9 cellular contexts compared by ENCODE assay signal in the genomic region with DNA sequence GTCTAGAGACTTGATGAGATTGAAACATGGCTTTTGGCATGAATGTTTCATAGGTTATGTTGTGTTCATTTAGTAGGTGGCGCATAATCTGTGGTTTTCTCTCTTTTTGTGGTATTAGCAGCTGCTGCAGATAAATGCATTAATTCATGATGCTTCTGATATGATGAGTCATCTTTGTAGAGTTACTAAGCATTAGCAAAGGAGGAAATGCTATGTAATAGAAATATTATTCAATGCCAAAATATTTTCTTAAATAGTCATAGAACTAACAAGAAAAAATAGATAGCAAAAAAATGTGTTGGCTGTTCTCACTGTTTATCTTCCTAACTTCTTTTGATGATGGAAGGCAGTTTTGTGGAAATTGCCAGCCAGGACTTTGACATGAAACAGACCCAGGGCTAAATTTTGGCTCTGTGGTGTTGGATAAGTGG. TPM values are rescaled to one million over a fixed set of nuclear protein-coding genes. Genes with fewer than 3 reads are reported as not detected.
A peak's percentile ranks its signal among the peaks of the same experiment; 100 is the strongest.
DNase-seq lines count a peak whose midpoint lies in the region; ATAC-seq and TF ChIP-seq lines count a peak whose summit lies in the region.
"Had no signal": no experiment of that assay in that cellular context is flagged by ENCODE, and none has a peak within 500 bp of the region (broad histone marks: within the 10 kb centered on the region; RNA-seq: fewer than 3 reads in every experiment).

No MANE protein-coding gene starts in this region.

- H4K20me1 ChIP-seq in fibroblast of lung (ENCODE audit: control insufficient read depth, extremely low read depth, insufficient read depth, low read length) = no peaks in the 10 kb centered on the region

- H2AFZ ChIP-seq in fibroblast of lung (ENCODE audit: low read length) = no peak overlapping the region

- H3K9me3 ChIP-seq in SK-N-MC (ENCODE audit: low read depth, low read length) (no peaks in the 10 kb centered on the region; the same call in 1 of the 2 replicates), fibroblast of lung (ENCODE audit: control insufficient read depth, insufficient read depth, low read depth, low read length) (no peaks in the 10 kb centered on the region)
- H3K9me3 ChIP-seq: spleen had no signal

- H3K4me3 ChIP-seq in SK-N-MC = peak overlapping the region; percentile 59
- peak overlapping the region; percentile 21 to 61 (median 38) for H3K4me3 ChIP-seq in fibroblast of lung (replicated peaks in 1 of 4; ENCODE audit: control extremely low read depth in 1 of 4, insufficient read depth in 1 of 4, low read depth in 3 of 4, low read length in 4 of 4)
- no peak overlapping the region for H3K4me3 ChIP-seq in retinal pigment epithelial cell (ENCODE audit: low read length)

- H3K36me3 ChIP-seq in SK-N-MC (ENCODE audit: insufficient read depth, low read length) (peaks cover 11% of the 10 kb centered on the region), fibroblast of lung (ENCODE audit: control insufficient read depth, insufficient read depth, low read length) (no peaks in the 10 kb centered on the region)

- peaks cover 21% of the 10 kb centered on the region for H3K79me2 ChIP-seq in fibroblast of lung (ENCODE audit: control insufficient read depth, insufficient read depth, low read length)

- H3K27me3 ChIP-seq in fibroblast of lung (ENCODE audit: control insufficient read depth, insufficient read depth, low read length) = no peaks in the 10 kb centered on the region
- H3K27me3 ChIP-seq: spleen had no signal

- no peak overlapping the region for H3K9ac ChIP-seq in SK-N-MC (ENCODE audit: insufficient read length)
- H3K9ac ChIP-seq in fibroblast of lung (ENCODE audit: insufficient read depth, low read length) = no peak overlapping the region

- H3K27ac ChIP-seq in SK-N-MC (0 out of 2 replicates have a peak overlapping the region, but pooled peaks have one; percentile 21), fibroblast of lung (ENCODE audit: insufficient read depth, low read length) (peak overlapping the region; percentile 54)

- peak; percentile 10 for DNase-seq in H4 (ENCODE audit: low spot score)
- DNase-seq in SK-N-MC (ENCODE audit: low read depth, low spot score) = peak; percentile 14
- peak; percentile 83 to 91 for DNase-seq in fibroblast of lung (ENCODE audit: low read depth in 2 of 2)
- DNase-seq in retinal pigment epithelial cell (ENCODE audit: low read depth) = peak; percentile 28
- no peak for DNase-seq in DMS79 (lab: John Stamatoyannopoulos, UW)
- DNase-seq in islet precursor cell = no peak
- no peak for DNase-seq in activated gamma-delta T cell treated with Interleukin-2 at 50 U/mL for 16 hours
- DNase-seq: spleen had no signal

- no peak for ATAC-seq in GM19397 (IDR thresholded peaks at IDR 0.05; ENCODE audit: unreplicated experiment)

- peak overlapping the region; percentile 78 for H3K4me2 ChIP-seq in fibroblast of lung (ENCODE audit: extremely low read depth, insufficient read depth, low read length)

- TF ChIP-seq CTCF in fibroblast of lung (conservative IDR thresholded peaks at IDR 0.05 in 1 of 2, IDR thresholded peaks at IDR 0.05 in 1 of 2; ENCODE audit: low read depth in 1 of 2, low read length in 2 of 2) (no peak), retinal pigment epithelial cell (conservative IDR thresholded peaks at IDR 0.05; ENCODE audit: low read depth, low read length) (no peak)

- peaks cover 3% of the 10 kb centered on the region for H3K4me1 ChIP-seq in fibroblast of lung (ENCODE audit: control insufficient read depth, extremely low read depth, insufficient read depth, low read length)

RNA-seq across cellular contexts. Expression of gene ZXDB, which starts 3.6 kb away (rescaled TPM):
- 2.6 and 5.6 TPM in 2 replicates for total RNA-seq in H4 (2014; rRNA removed; shearing (Covaris generic))
- total RNA-seq in fibroblast of lung = 5.1 and 8.9 TPM in 2 replicates
- polyA plus RNA-seq in fibroblast of lung = 5.8 and 7.0 TPM in 2 replicates
- polyA plus RNA-seq in fibroblast of lung (2012) = 3.5 and 4.2 TPM in 2 replicates
- 4.8 and 7.9 TPM in 2 replicates for polyA minus RNA-seq in fibroblast of lung (ENCODE audit: low replicate concordance)

Comparison
In these comparisons a context has a peak if more than half of its experiments do, and no peak if none do; other contexts are left out.
1. DNase-seq: peak in H4 (single experiment), SK-N-MC (single experiment), fibroblast of lung (2 of 2) and retinal pigment epithelial cell (single experiment); none in DMS79 (single experiment), islet precursor cell (single experiment) and activated gamma-delta T cell treated with Interleukin-2 at 50 U/mL for 16 hours (single experiment).